ENCODE assay signal across 1 cellular context in genomic region chr7:29093091-29093490, GRCh38. TPM values are rescaled to one million over a fixed set of nuclear protein-coding genes. Genes with fewer than 3 reads are reported as not detected.
"Had no signal": no experiment of that assay in that cellular context is flagged by ENCODE, and none has a peak within 500 bp of the region (broad histone marks: within the 10 kb centered on the region; RNA-seq: fewer than 3 reads in every experiment).

No MANE protein-coding gene starts in this region.

RNA-seq across cellular contexts. Expression of gene CPVL, which starts 53.2 kb away (rescaled TPM):
- total RNA-seq: pulmonary artery endothelial cell had no signal
